28 cellular contexts compared by ENCODE assay signal in genomic region chr2:128386066-128386465, GRCh38.
DNase-seq lines count a peak whose midpoint lies in the region; ATAC-seq, FAIRE-seq and TF ChIP-seq lines count a peak whose summit lies in the region.
"Had no signal": no experiment of that assay in that cellular context is flagged by ENCODE, and none has a peak within 500 bp of the region (broad histone marks: within the 10 kb centered on the region; RNA-seq: fewer than 3 reads in every experiment).

No MANE protein-coding gene starts in this region.

- H3K18ac ChIP-seq in neuronal stem cell (ENCODE audit: low read length), result peak overlapping the region; percentile 2

- H3K4me1 Mint-ChIP-seq in naive thymus-derived CD4-positive, alpha-beta T cell, result no peaks in the 10 kb centered on the region
- H3K4me1 Mint-ChIP-seq: activated CD4-positive, alpha-beta memory T cell treated with anti-CD3 and anti-CD28 coated beads, Interleukin-2, amount 10 ng/mL, durations not matched to agents 7 days and 5 days; activated naive CD4-positive, alpha-beta T cell treated with anti-CD3 and anti-CD28 coated beads, Interleukin-2, amount 50 U/mL, for 24 hours; B cell; stimulated activated naive B cell treated with anti-CD40 and anti-IgM and Interleukin-4, amounts not matched to agents 10 μg/mL and 1 μg/mL and 100 μg/mL, for 72 hours had no signal

- no peaks in the 10 kb centered on the region for H3K27me3 ChIP-seq in left ventricle myocardium inferior (ENCODE audit: low read depth)
- no peaks in the 10 kb centered on the region for H3K27me3 ChIP-seq in bronchial epithelial cell (ENCODE audit: control insufficient read depth, insufficient read depth, low read length)
- no peaks in the 10 kb centered on the region for H3K27me3 ChIP-seq in neuronal stem cell (ENCODE audit: control insufficient read depth in 3 of 3, insufficient read depth in 3 of 3, low read depth in 1 of 3, low read length in 3 of 3)
- H3K27me3 ChIP-seq in aorta (ENCODE audit: control insufficient read depth in 1 of 2, insufficient read depth in 2 of 2, low read length in 1 of 2), result no peaks in the 10 kb centered on the region
- H3K27me3 ChIP-seq in naive thymus-derived CD4-positive, alpha-beta T cell (ENCODE audit: control insufficient read depth in 2 of 2, insufficient read depth in 2 of 2, low read length in 2 of 2), result no peaks in the 10 kb centered on the region
- H3K27me3 ChIP-seq: colonic mucosa had no signal

- no peak overlapping the region for H3K23ac ChIP-seq in neuronal stem cell (ENCODE audit: low read depth, low read length, poor library complexity)

- no peak overlapping the region for H3K27ac Mint-ChIP-seq in naive thymus-derived CD4-positive, alpha-beta T cell
- H3K27ac Mint-ChIP-seq: activated CD4-positive, alpha-beta memory T cell treated with anti-CD3 and anti-CD28 coated beads, Interleukin-2, amount 10 ng/mL, durations not matched to agents 7 days and 5 days; activated naive CD4-positive, alpha-beta T cell treated with anti-CD3 and anti-CD28 coated beads, Interleukin-2, amount 50 U/mL, for 24 hours; B cell; CD8-positive, alpha-beta T cell; stimulated activated naive B cell treated with anti-CD40 and anti-IgM and Interleukin-4, amounts not matched to agents 10 μg/mL and 1 μg/mL and 100 μg/mL, for 72 hours; T-helper 2 cell treated with Interferon-gamma antibody and Interleukin-4, amounts not matched to agents 5 μg/mL and 100 μg/mL, for 36 hours had no signal

- no peak overlapping the region for H3K4me2 ChIP-seq in neuronal stem cell (ENCODE audit: insufficient read depth, low read length, poor library complexity, severe bottlenecking)

- POLR2A ChIA-PET in naive thymus-derived CD4-positive, alpha-beta T cell (lab: Charles Lee), result no interaction called here

- H2BK15ac ChIP-seq in neuronal stem cell (ENCODE audit: low read length), result peak overlapping the region; percentile 44

- H3K4me3 Mint-ChIP-seq in naive thymus-derived CD4-positive, alpha-beta T cell, result no peak overlapping the region
- H3K4me3 Mint-ChIP-seq: activated CD4-positive, alpha-beta memory T cell treated with anti-CD3 and anti-CD28 coated beads, Interleukin-2, amount 10 ng/mL, durations not matched to agents 7 days and 5 days; activated naive CD4-positive, alpha-beta T cell treated with anti-CD3 and anti-CD28 coated beads, Interleukin-2, amount 50 U/mL, for 24 hours; B cell; CD8-positive, alpha-beta T cell; stimulated activated naive B cell treated with anti-CD40 and anti-IgM and Interleukin-4, amounts not matched to agents 10 μg/mL and 1 μg/mL and 100 μg/mL, for 72 hours; T-helper 2 cell treated with Interferon-gamma antibody and Interleukin-4, amounts not matched to agents 5 μg/mL and 100 μg/mL, for 36 hours had no signal

- H3K79me1 ChIP-seq in neuronal stem cell (ENCODE audit: low read depth, low read length), result no peaks in the 10 kb centered on the region

- H2BK12ac ChIP-seq in neuronal stem cell (ENCODE audit: low read length), result no peak overlapping the region

- no peak overlapping the region for H3K9ac ChIP-seq in neuronal stem cell (ENCODE audit: low read depth, low read length, poor library complexity)

- H2BK5ac ChIP-seq in neuronal stem cell (ENCODE audit: low read length), result no peak overlapping the region

- CTCF ChIA-PET in naive thymus-derived CD4-positive, alpha-beta T cell (lab: Charles Lee), result no interaction called here

- peak; percentile 51 for DNase-seq in Right ventricle myocardium inferior (ENCODE audit: missing footprints)
- DNase-seq in left ventricle myocardium inferior, result no peak
- no peak for DNase-seq in bronchial epithelial cell (ENCODE audit: low read depth)
- DNase-seq in neuronal stem cell (ENCODE audit: low spot score), result no peak
- DNase-seq in aorta, result peak; percentile 36 to 38
- no peak for DNase-seq in naive thymus-derived CD4-positive, alpha-beta T cell
- DNase-seq in stimulated activated CD4-positive, alpha-beta T cell treated with anti-CD3 and anti-CD28 coated beads, Interleukin-4, amount 100 ng/mL, for 4 hours, result no peak
- DNase-seq: activated CD4-positive, alpha-beta memory T cell treated with anti-CD3 and anti-CD28 coated beads, Interleukin-2, amount 10 ng/mL, durations not matched to agents 7 days and 5 days; activated CD4-positive, alpha-beta T cell treated with anti-CD3 and anti-CD28 coated beads for 1 hour; anterior cingulate cortex; CD8-positive, alpha-beta T cell; colonic mucosa; effector CD8-positive, alpha-beta T cell; hippocampal formation; Kasumi-1; left colon; mesendoderm; NCI-H1436; NCI-H345; stimulated activated CD4-positive, alpha-beta T cell treated with anti-CD3 and anti-CD28 coated beads, Interleukin-15, amount 100 ng/mL, for 24 hours; stimulated activated naive B cell treated with anti-CD40 and anti-IgM and Interleukin-4, amounts not matched to agents 10 μg/mL and 1 μg/mL and 100 μg/mL, for 72 hours had no signal

- intact Hi-C loops in Right ventricle myocardium inferior (cut with DNase I) (no loop called here), left ventricle myocardium inferior (cut with micrococcal nuclease) (no loop called here), aorta (cut with DNase I) (no loop called here)
- intact Hi-C loops in naive thymus-derived CD4-positive, alpha-beta T cell (cut with micrococcal nuclease), result no loop called here

- H3K36me3 ChIP-seq in left ventricle myocardium inferior, result no peaks in the 10 kb centered on the region
- H3K36me3 ChIP-seq in bronchial epithelial cell (ENCODE audit: control insufficient read depth, insufficient read depth, low read length), result no peaks in the 10 kb centered on the region
- no peaks in the 10 kb centered on the region for H3K36me3 ChIP-seq in neuronal stem cell (replicated peaks in 1 of 2; ENCODE audit: control insufficient read depth in 2 of 2, insufficient read depth in 2 of 2, low read length in 2 of 2)
- no peaks in the 10 kb centered on the region for H3K36me3 ChIP-seq in aorta (ENCODE audit: control insufficient read depth in 1 of 2, insufficient read depth in 2 of 2, low read length in 1 of 2)
- no peaks in the 10 kb centered on the region for H3K36me3 ChIP-seq in naive thymus-derived CD4-positive, alpha-beta T cell (ENCODE audit: control insufficient read depth in 2 of 3, insufficient read depth in 3 of 3, low read length in 3 of 3)
- H3K36me3 ChIP-seq: colonic mucosa, prostate gland had no signal

- H3K27ac ChIP-seq in left ventricle myocardium inferior (replicated peaks), result no peak overlapping the region
- H3K27ac ChIP-seq in neuronal stem cell (replicated peaks; ENCODE audit: low read length), result no peak overlapping the region
- no peak overlapping the region for H3K27ac ChIP-seq in aorta (ENCODE audit: low read depth in 1 of 2, low read length in 2 of 2)
- no peak overlapping the region for H3K27ac ChIP-seq in naive thymus-derived CD4-positive, alpha-beta T cell (ENCODE audit: low read depth, low read length)
- H3K27ac ChIP-seq: colonic mucosa, prostate gland had no signal

- H4K91ac ChIP-seq in neuronal stem cell (ENCODE audit: low read depth, low read length, poor library complexity), result no peak overlapping the region

- H3K4me3 ChIP-seq in left ventricle myocardium inferior (no peak overlapping the region), bronchial epithelial cell (ENCODE audit: low read depth, low read length) (no peak overlapping the region), neuronal stem cell (ENCODE audit: low read length in 2 of 2) (no peak overlapping the region), aorta (ENCODE audit: low read length in 2 of 2) (no peak overlapping the region)
- no peak overlapping the region for H3K4me3 ChIP-seq in naive thymus-derived CD4-positive, alpha-beta T cell (ENCODE audit: low read length)
- H3K4me3 ChIP-seq: colonic mucosa, prostate gland had no signal

- H3K4me1 ChIP-seq in left ventricle myocardium inferior, result peaks cover 7% of the 10 kb centered on the region
- H3K4me1 ChIP-seq in neuronal stem cell (ENCODE audit: control insufficient read depth in 2 of 2, insufficient read depth in 1 of 2, low read depth in 1 of 2, low read length in 2 of 2), result peaks cover 15 to 25% of the 10 kb centered on the region in 2 donors
- no peaks in the 10 kb centered on the region for H3K4me1 ChIP-seq in aorta (ENCODE audit: control insufficient read depth in 1 of 2, insufficient read depth in 2 of 2, low read length in 2 of 2)
- H3K4me1 ChIP-seq in naive thymus-derived CD4-positive, alpha-beta T cell (ENCODE audit: control insufficient read depth in 2 of 2, insufficient read depth in 2 of 2, low read length in 2 of 2), result peaks cover 0 to 10% of the 10 kb centered on the region in 2 donors
- H3K4me1 ChIP-seq: colonic mucosa, prostate gland had no signal

- no peak overlapping the region for H3K4ac ChIP-seq in neuronal stem cell (ENCODE audit: low read length)

- ATAC-seq in Right ventricle myocardium inferior (no peak), aorta (ENCODE audit: low FRiP score) (no peak)
- no peak for ATAC-seq in naive thymus-derived CD4-positive, alpha-beta T cell
- ATAC-seq: CD8-positive, alpha-beta T cell; left colon; Panc1; stimulated activated naive B cell treated with anti-CD40 and anti-IgM and Interleukin-4, amounts not matched to agents 10 μg/mL and 1 μg/mL and 100 μg/mL, for 72 hours had no signal

- H3K9me3 ChIP-seq in left ventricle myocardium inferior (replicated peaks) (no peaks in the 10 kb centered on the region), neuronal stem cell (replicated peaks in 1 of 2; ENCODE audit: control insufficient read depth in 2 of 2, insufficient read depth in 1 of 2, low read depth in 1 of 2, low read length in 2 of 2) (peaks cover 0 to 6% of the 10 kb centered on the region in 2 donors), aorta (ENCODE audit: control insufficient read depth, low read length) (no peaks in the 10 kb centered on the region)
- no peaks in the 10 kb centered on the region for H3K9me3 ChIP-seq in naive thymus-derived CD4-positive, alpha-beta T cell (ENCODE audit: control insufficient read depth in 2 of 3, low read length in 3 of 3)
- H3K9me3 ChIP-seq: colonic mucosa, prostate gland had no signal

- H3K9me3 Mint-ChIP-seq in naive thymus-derived CD4-positive, alpha-beta T cell, result no peaks in the 10 kb centered on the region
- H3K9me3 Mint-ChIP-seq: activated CD4-positive, alpha-beta memory T cell treated with anti-CD3 and anti-CD28 coated beads, Interleukin-2, amount 10 ng/mL, durations not matched to agents 7 days and 5 days; activated naive CD4-positive, alpha-beta T cell treated with anti-CD3 and anti-CD28 coated beads, Interleukin-2, amount 50 U/mL, for 24 hours; CD8-positive, alpha-beta T cell; stimulated activated naive B cell treated with anti-CD40 and anti-IgM and Interleukin-4, amounts not matched to agents 10 μg/mL and 1 μg/mL and 100 μg/mL, for 72 hours; T-helper 2 cell treated with Interferon-gamma antibody and Interleukin-4, amounts not matched to agents 5 μg/mL and 100 μg/mL, for 36 hours had no signal

- FAIRE-seq in bronchial epithelial cell (lab: Jason Lieb, UNC), result peak; percentile 98
- FAIRE-seq: H54, urothelium cell line had no signal

- H3K14ac ChIP-seq in neuronal stem cell (ENCODE audit: low read length), result no peak overlapping the region

- TF ChIP-seq CTCF in left ventricle myocardium inferior (IDR thresholded peaks at IDR 0.05; ENCODE audit: borderline replicate concordance) (no peak), bronchial epithelial cell (IDR thresholded peaks at IDR 0.05; ENCODE audit: insufficient read depth, low read length, severe bottlenecking) (no peak)

- H3K27me3 Mint-ChIP-seq in naive thymus-derived CD4-positive, alpha-beta T cell, result no peaks in the 10 kb centered on the region
- H3K27me3 Mint-ChIP-seq: activated CD4-positive, alpha-beta memory T cell treated with anti-CD3 and anti-CD28 coated beads, Interleukin-2, amount 10 ng/mL, durations not matched to agents 7 days and 5 days; activated naive CD4-positive, alpha-beta T cell treated with anti-CD3 and anti-CD28 coated beads, Interleukin-2, amount 50 U/mL, for 24 hours; stimulated activated naive B cell treated with anti-CD40 and anti-IgM and Interleukin-4, amounts not matched to agents 10 μg/mL and 1 μg/mL and 100 μg/mL, for 72 hours had no signal

- H4K8ac ChIP-seq in neuronal stem cell (ENCODE audit: low read depth, low read length), result no peak overlapping the region

- H3K36me3 Mint-ChIP-seq in naive thymus-derived CD4-positive, alpha-beta T cell, result no peaks in the 10 kb centered on the region
- H3K36me3 Mint-ChIP-seq: activated naive CD4-positive, alpha-beta T cell treated with anti-CD3 and anti-CD28 coated beads, Interleukin-2, amount 50 U/mL, for 24 hours; CD8-positive, alpha-beta T cell; stimulated activated naive B cell treated with anti-CD40 and anti-IgM and Interleukin-4, amounts not matched to agents 10 μg/mL and 1 μg/mL and 100 μg/mL, for 72 hours had no signal

- peak overlapping the region; percentile 69 for H2AK5ac ChIP-seq in neuronal stem cell (ENCODE audit: low read depth, low read length)

- H2AFZ ChIP-seq in neuronal stem cell (ENCODE audit: low read length), result no peak overlapping the region

- no peak overlapping the region for H2BK120ac ChIP-seq in neuronal stem cell (ENCODE audit: low read depth, low read length)

- no CpG with 5 or more reads among the region's 14 CpGs for WGBS in neuronal stem cell (ENCODE audit: extremely low coverage in 2 of 2, insufficient read length in 2 of 2, insufficient replicate concordance in 1 of 2), 2 donors
- WGBS in aorta, 2 donors, result 94 to 97% methylated on average over 14 of the region's 14 CpGs

Comparison
In these comparisons a context has a peak if more than half of its experiments do, and no peak if none do; other contexts are left out.
1. DNase-seq: peak in Right ventricle myocardium inferior (single experiment) and aorta (2 of 2); none in left ventricle myocardium inferior (single experiment), bronchial epithelial cell (single experiment), neuronal stem cell (single experiment), naive thymus-derived CD4-positive, alpha-beta T cell (0 of 9) and stimulated activated CD4-positive, alpha-beta T cell treated with anti-CD3 and anti-CD28 coated beads, Interleukin-4, amount 100 ng/mL, for 4 hours (0 of 2).